In the genomic region with DNA sequence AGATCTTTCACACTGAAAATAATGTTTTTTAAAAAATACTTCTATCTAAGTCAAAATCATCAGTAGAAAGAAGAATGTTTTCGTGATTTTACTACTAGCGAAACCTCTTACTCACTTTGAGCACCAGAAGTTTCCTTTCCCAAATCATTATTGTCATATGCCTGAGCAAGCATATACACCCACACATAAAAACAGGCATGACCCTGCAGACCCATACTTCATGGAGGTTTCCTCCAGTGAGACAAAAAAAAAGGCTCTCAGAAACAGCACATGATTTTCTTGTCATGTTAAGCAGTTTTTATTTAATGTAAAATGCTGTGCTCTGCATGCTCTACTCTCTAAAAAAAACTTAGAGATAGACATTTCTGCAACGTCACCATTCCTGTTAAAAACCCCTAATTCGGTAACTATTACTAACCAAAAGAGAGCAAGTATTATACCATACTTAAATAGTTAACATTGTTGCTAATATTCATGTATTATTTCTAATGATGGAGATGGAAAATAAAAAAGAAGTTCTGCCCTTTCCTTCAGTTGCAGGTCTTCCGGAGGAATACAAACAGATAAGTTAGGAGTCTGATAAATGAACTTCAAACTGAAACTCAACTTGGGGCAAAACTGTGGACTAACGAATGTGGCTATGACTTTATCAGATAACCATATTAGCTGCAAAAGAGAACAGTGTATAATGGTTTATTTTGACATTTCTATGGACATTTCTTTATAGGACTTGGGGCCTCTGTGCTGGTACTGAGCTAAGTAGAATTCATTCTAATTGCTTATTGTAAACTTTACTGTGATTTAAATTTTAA, we compare ENCODE assay signal across 12 cellular contexts. TPM values are rescaled to one million over a fixed set of nuclear protein-coding genes. Genes with fewer than 3 reads are reported as not detected.
DNase-seq lines count a peak whose midpoint lies in the region; ATAC-seq, FAIRE-seq and TF ChIP-seq lines count a peak whose summit lies in the region.
"Had no signal": no experiment of that assay in that cellular context is flagged by ENCODE, and none has a peak within 500 bp of the region (broad histone marks: within the 10 kb centered on the region; RNA-seq: fewer than 3 reads in every experiment).

No MANE protein-coding gene starts in this region.

- no peak for FAIRE-seq in D721Med (lab: Jason Lieb, UNC)

- H3K27ac Mint-ChIP-seq in activated CD4-positive, alpha-beta memory T cell treated with anti-CD3 and anti-CD28 coated beads for 36 hours, result peak overlapping the region; percentile 78
- H3K27ac Mint-ChIP-seq in stimulated activated naive B cell treated with anti-CD40 and anti-IgM and Interleukin-4, amounts not matched to agents 10 μg/mL and 1 μg/mL and 100 μg/mL, for 72 hours, result no peak overlapping the region
- H3K27ac Mint-ChIP-seq: nephron progenitor cell had no signal

- H3K4me3 Mint-ChIP-seq in activated T-cell treated with anti-CD3 and anti-CD28 coated beads, Interleukin-2, amount 50 U/mL, for 4 hours, result peak overlapping the region; percentile 68
- H3K4me3 Mint-ChIP-seq in activated CD4-positive, alpha-beta memory T cell treated with anti-CD3 and anti-CD28 coated beads for 36 hours, result peak overlapping the region; percentile 69
- H3K4me3 Mint-ChIP-seq in stimulated activated naive B cell treated with anti-CD40 and anti-IgM and Interleukin-4, amounts not matched to agents 10 μg/mL and 1 μg/mL and 100 μg/mL, for 72 hours, result peak overlapping the region in 1 of 2 donors; percentile 32
- H3K4me3 Mint-ChIP-seq: nephron progenitor cell had no signal

- peaks cover 41% of the 10 kb centered on the region for H3K4me1 Mint-ChIP-seq in activated T-cell treated with anti-CD3 and anti-CD28 coated beads, Interleukin-2, amount 50 U/mL, for 4 hours (ENCODE audit: low read depth)
- H3K4me1 Mint-ChIP-seq in activated CD4-positive, alpha-beta memory T cell treated with anti-CD3 and anti-CD28 coated beads for 36 hours (ENCODE audit: low read depth), result peaks cover 48% of the 10 kb centered on the region
- H3K4me1 Mint-ChIP-seq in stimulated activated naive B cell treated with anti-CD40 and anti-IgM and Interleukin-4, amounts not matched to agents 10 μg/mL and 1 μg/mL and 100 μg/mL, for 72 hours, result peaks cover 5 to 13% of the 10 kb centered on the region in 2 donors
- H3K4me1 Mint-ChIP-seq: nephron progenitor cell had no signal

- peak; percentile 96 for ATAC-seq in activated T-cell treated with anti-CD3 and anti-CD28 coated beads, Interleukin-2, amount 50 U/mL, for 4 hours
- ATAC-seq in HG02642 (IDR thresholded peaks at IDR 0.05; ENCODE audit: poor library complexity, unreplicated experiment) (peak; percentile 80), HG03521 (IDR thresholded peaks at IDR 0.05; ENCODE audit: unreplicated experiment) (no peak), upper lobe of right lung (no peak)
- ATAC-seq in stimulated activated naive B cell treated with anti-CD40 and anti-IgM and Interleukin-4, amounts not matched to agents 10 μg/mL and 1 μg/mL and 100 μg/mL, for 72 hours (replicated peaks), result peak; percentile 45 to 65
- ATAC-seq: heart left ventricle had no signal

- no peaks in the 10 kb centered on the region for H3K36me3 ChIP-seq in upper lobe of right lung
- H3K36me3 ChIP-seq: heart left ventricle, WERI-Rb-1 had no signal

- no peaks in the 10 kb centered on the region for H3K9me3 ChIP-seq in upper lobe of right lung

- H3K27me3 ChIP-seq in upper lobe of right lung, result no peaks in the 10 kb centered on the region

- POLR2A ChIA-PET in activated CD4-positive, alpha-beta memory T cell treated with anti-CD3 and anti-CD28 coated beads for 36 hours (lab: Charles Lee), result interaction anchor here (1.5 to 1.6 kb wide), 2 partner anchors 16 to 32 kb away, joined by 3 to 8 read pairs; a partner anchor contains a TSS

- DNase-seq in activated T-cell treated with anti-CD3 and anti-CD28 coated beads, Interleukin-2, amount 50 U/mL, for 4 hours, result no peak
- DNase-seq in activated T-cell treated with anti-CD3 and anti-CD28 coated beads, Interleukin-2, amount 50 U/mL, for 48 hours, result no peak
- peak; percentile 42 for DNase-seq in activated CD4-positive, alpha-beta memory T cell treated with anti-CD3 and anti-CD28 coated beads for 36 hours
- DNase-seq in stimulated activated naive B cell treated with anti-CD40 and anti-IgM and Interleukin-4, amounts not matched to agents 10 μg/mL and 1 μg/mL and 100 μg/mL, for 72 hours, result no peak
- DNase-seq in D721Med (ENCODE audit: insufficient read length, low spot score) (no peak), upper lobe of right lung (no peak)
- DNase-seq: heart left ventricle, nephron progenitor cell, WERI-Rb-1 had no signal

- TF ChIP-seq CTCF in D721Med (IDR thresholded peaks at IDR 0.05; ENCODE audit: insufficient read depth, missing control alignments) (no peak), upper lobe of right lung (IDR thresholded peaks at IDR 0.05) (no peak)

- no peak overlapping the region for H3K27ac ChIP-seq in upper lobe of right lung
- H3K27ac ChIP-seq: WERI-Rb-1 had no signal

- H3K36me3 Mint-ChIP-seq in activated T-cell treated with anti-CD3 and anti-CD28 coated beads, Interleukin-2, amount 50 U/mL, for 4 hours (ENCODE audit: insufficient read depth), result peaks cover 34% of the 10 kb centered on the region
- peaks cover 33% of the 10 kb centered on the region for H3K36me3 Mint-ChIP-seq in activated CD4-positive, alpha-beta memory T cell treated with anti-CD3 and anti-CD28 coated beads for 36 hours
- peaks cover 21 to 27% of the 10 kb centered on the region in 2 donors for H3K36me3 Mint-ChIP-seq in stimulated activated naive B cell treated with anti-CD40 and anti-IgM and Interleukin-4, amounts not matched to agents 10 μg/mL and 1 μg/mL and 100 μg/mL, for 72 hours

- intact Hi-C loops in activated CD4-positive, alpha-beta memory T cell treated with anti-CD3 and anti-CD28 coated beads for 36 hours (cut with micrococcal nuclease), result loop anchor here (1.0 to 5.0 kb wide), 3 partner anchors 14 to 282 kb away; no protein-coding TSS in a partner anchor
- intact Hi-C loops in upper lobe of right lung (cut with DNase I), result no loop called here

- H3K4me3 ChIP-seq in upper lobe of right lung, result no peak overlapping the region

- H3K27me3 Mint-ChIP-seq in activated T-cell treated with anti-CD3 and anti-CD28 coated beads, Interleukin-2, amount 50 U/mL, for 4 hours (ENCODE audit: low read depth), result no peaks in the 10 kb centered on the region
- no peaks in the 10 kb centered on the region for H3K27me3 Mint-ChIP-seq in activated CD4-positive, alpha-beta memory T cell treated with anti-CD3 and anti-CD28 coated beads for 36 hours
- H3K27me3 Mint-ChIP-seq in stimulated activated naive B cell treated with anti-CD40 and anti-IgM and Interleukin-4, amounts not matched to agents 10 μg/mL and 1 μg/mL and 100 μg/mL, for 72 hours, result no peaks in the 10 kb centered on the region

- CTCF ChIA-PET in activated CD4-positive, alpha-beta memory T cell treated with anti-CD3 and anti-CD28 coated beads for 36 hours (lab: Charles Lee), result interaction anchor here (1.4 to 1.5 kb wide), 2 partner anchors 16 to 224 kb away, joined by 3 to 7 read pairs; a partner anchor contains a TSS

- peaks cover 19% of the 10 kb centered on the region for H3K9me3 Mint-ChIP-seq in activated T-cell treated with anti-CD3 and anti-CD28 coated beads, Interleukin-2, amount 50 U/mL, for 4 hours
- peaks cover 34% of the 10 kb centered on the region for H3K9me3 Mint-ChIP-seq in activated CD4-positive, alpha-beta memory T cell treated with anti-CD3 and anti-CD28 coated beads for 36 hours
- peaks cover 15 to 18% of the 10 kb centered on the region in 2 donors for H3K9me3 Mint-ChIP-seq in stimulated activated naive B cell treated with anti-CD40 and anti-IgM and Interleukin-4, amounts not matched to agents 10 μg/mL and 1 μg/mL and 100 μg/mL, for 72 hours

- H3K4me1 ChIP-seq in upper lobe of right lung, result no peaks in the 10 kb centered on the region

RNA-seq across cellular contexts. Expression of a gene that starts 15.9 kb away (rescaled TPM):
- total RNA-seq in activated T-cell treated with anti-CD3 and anti-CD28 coated beads, Interleukin-2, amount 50 U/mL, for 4 hours, result 1 to 10 TPM; 1.1 to 2.3 (median 1.2) TPM
- 1 to 10 TPM; 4.1 to 4.4 TPM for total RNA-seq in activated CD4-positive, alpha-beta memory T cell treated with anti-CD3 and anti-CD28 coated beads for 36 hours
- total RNA-seq in upper lobe of right lung, result 1.9 TPM
- total RNA-seq: NCI-H460 had no signal

RNA-seq across cellular contexts. Expression of a gene that starts 31.8 kb away (rescaled TPM):
- 10 to 100 TPM; 28.1 to 28.4 (median 28.1) TPM for total RNA-seq in activated T-cell treated with anti-CD3 and anti-CD28 coated beads, Interleukin-2, amount 50 U/mL, for 4 hours
- 10 to 100 TPM; 34.7 to 35.7 TPM for total RNA-seq in activated CD4-positive, alpha-beta memory T cell treated with anti-CD3 and anti-CD28 coated beads for 36 hours
- total RNA-seq in upper lobe of right lung, result 12.3 TPM

Comparison
In these comparisons a context has a peak if more than half of its experiments do, and no peak if none do; other contexts are left out.
1. ATAC-seq: peak in activated T-cell treated with anti-CD3 and anti-CD28 coated beads, Interleukin-2, amount 50 U/mL, for 4 hours (2 of 2), HG02642 (single experiment) and stimulated activated naive B cell treated with anti-CD40 and anti-IgM and Interleukin-4, amounts not matched to agents 10 μg/mL and 1 μg/mL and 100 μg/mL, for 72 hours (2 of 2); none in HG03521 (single experiment) and upper lobe of right lung (single experiment).